2 cellular contexts compared by ENCODE assay signal in the genomic region with DNA sequence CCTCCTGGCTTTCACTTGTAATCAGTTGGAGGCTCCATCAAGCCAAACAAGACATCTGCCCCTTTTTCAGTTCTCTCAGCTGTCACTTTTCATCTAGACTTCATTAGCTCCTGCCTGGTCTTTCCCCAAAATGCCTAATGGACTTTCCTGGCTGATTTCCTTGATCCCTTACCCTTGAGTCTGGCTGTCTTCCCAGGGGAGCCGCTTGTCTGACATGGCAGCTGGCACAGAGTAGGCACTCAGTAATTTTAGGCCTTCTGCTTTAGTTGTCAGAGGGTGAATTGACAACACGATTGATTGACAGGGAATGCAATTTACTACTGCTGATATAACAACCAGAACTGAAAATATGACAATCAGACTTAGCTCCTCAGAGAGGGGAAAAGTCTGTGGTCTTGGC.
TF ChIP-seq lines count a peak whose summit lies in the region.

No MANE protein-coding gene starts in this region.

TF ChIP-seq in GM12878, 131 proteins besides CTCF, POLR2A, EP300 and RAD21:
- TF ChIP-seq JUND (IDR thresholded peaks at IDR 0.05; ENCODE audit: low read depth, low read length) (no peak), PKNOX1 (IDR thresholded peaks at IDR 0.05) (0 out of 2 replicates have a peak, but pooled peaks have one; percentile 9)

TF ChIP-seq in neural cell, 6 proteins besides CTCF, POLR2A, EP300 and RAD21:
- TF ChIP-seq EZH2 (IDR thresholded peaks at IDR 0.05; ENCODE audit: borderline replicate concordance, insufficient read depth, low read length, poor library complexity, severe bottlenecking) (no peak), POLR2AphosphoS5 (IDR thresholded peaks at IDR 0.05) (peak; percentile 84), TAF1 (IDR thresholded peaks at IDR 0.05; ENCODE audit: low read depth) (no peak), MXI1 (conservative IDR thresholded peaks at IDR 0.05; ENCODE audit: poor library complexity, severe bottlenecking) (no peak), SMC3 (conservative IDR thresholded peaks at IDR 0.05; ENCODE audit: poor library complexity) (no peak)
- TF ChIP-seq, protein P1, sequence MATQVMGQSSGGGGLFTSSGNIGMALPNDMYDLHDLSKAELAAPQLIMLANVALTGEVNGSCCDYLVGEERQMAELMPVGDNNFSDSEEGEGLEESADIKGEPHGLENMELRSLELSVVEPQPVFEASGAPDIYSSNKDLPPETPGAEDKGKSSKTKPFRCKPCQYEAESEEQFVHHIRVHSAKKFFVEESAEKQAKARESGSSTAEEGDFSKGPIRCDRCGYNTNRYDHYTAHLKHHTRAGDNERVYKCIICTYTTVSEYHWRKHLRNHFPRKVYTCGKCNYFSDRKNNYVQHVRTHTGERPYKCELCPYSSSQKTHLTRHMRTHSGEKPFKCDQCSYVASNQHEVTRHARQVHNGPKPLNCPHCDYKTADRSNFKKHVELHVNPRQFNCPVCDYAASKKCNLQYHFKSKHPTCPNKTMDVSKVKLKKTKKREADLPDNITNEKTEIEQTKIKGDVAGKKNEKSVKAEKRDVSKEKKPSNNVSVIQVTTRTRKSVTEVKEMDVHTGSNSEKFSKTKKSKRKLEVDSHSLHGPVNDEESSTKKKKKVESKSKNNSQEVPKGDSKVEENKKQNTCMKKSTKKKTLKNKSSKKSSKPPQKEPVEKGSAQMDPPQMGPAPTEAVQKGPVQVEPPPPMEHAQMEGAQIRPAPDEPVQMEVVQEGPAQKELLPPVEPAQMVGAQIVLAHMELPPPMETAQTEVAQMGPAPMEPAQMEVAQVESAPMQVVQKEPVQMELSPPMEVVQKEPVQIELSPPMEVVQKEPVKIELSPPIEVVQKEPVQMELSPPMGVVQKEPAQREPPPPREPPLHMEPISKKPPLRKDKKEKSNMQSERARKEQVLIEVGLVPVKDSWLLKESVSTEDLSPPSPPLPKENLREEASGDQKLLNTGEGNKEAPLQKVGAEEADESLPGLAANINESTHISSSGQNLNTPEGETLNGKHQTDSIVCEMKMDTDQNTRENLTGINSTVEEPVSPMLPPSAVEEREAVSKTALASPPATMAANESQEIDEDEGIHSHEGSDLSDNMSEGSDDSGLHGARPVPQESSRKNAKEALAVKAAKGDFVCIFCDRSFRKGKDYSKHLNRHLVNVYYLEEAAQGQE (IDR thresholded peaks at IDR 0.05; ENCODE audit: borderline replicate concordance) = no peak
